ENCODE assay signal across 10 cellular contexts in the genomic region with DNA sequence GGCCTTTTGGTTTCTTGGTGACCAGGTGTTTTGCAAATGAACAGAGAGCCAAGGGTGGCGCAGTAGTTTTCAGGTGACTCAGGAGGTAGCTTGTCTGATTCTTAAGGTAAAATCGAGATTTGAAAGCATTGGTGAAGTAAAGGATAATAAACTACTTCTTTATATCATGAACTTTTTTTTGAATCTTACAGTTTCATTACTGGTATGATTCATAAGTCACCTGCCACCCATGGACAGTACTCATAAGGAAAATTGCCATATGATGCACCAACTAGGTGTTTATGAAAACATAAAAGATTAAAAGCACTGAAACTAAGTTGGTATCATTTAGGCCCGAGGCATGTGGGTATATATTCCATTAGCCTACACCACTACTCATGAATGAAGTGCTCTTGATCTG.
DNase-seq lines count a peak whose midpoint lies in the region; ATAC-seq, FAIRE-seq and TF ChIP-seq lines count a peak whose summit lies in the region.
"Had no signal": no experiment of that assay in that cellular context is flagged by ENCODE, and none has a peak within 500 bp of the region (broad histone marks: within the 10 kb centered on the region; RNA-seq: fewer than 3 reads in every experiment).

No MANE protein-coding gene starts in this region.

- peaks cover 0 to 97% (median 27%) of the 10 kb centered on the region in 6 donors for H3K4me1 ChIP-seq in spleen

- peak; percentile 64 for ATAC-seq in GM18502 (IDR thresholded peaks at IDR 0.05; ENCODE audit: poor library complexity, unreplicated experiment)
- ATAC-seq in GM19452 (IDR thresholded peaks at IDR 0.05; ENCODE audit: unreplicated experiment): peak; percentile 66
- ATAC-seq in HG03378 (IDR thresholded peaks at IDR 0.05; ENCODE audit: unreplicated experiment): peak; percentile 72

- DNase-seq in epithelial cell of prostate (ENCODE audit: low read depth, low spot score): no peak
- DNase-seq in effector CD8-positive, alpha-beta T cell (lab: John Stamatoyannopoulos, UW): no peak
- DNase-seq in NCI-H2196 (lab: John Stamatoyannopoulos, UW; ENCODE audit: unreplicated experiment): no peak
- no peak for DNase-seq in D721Med (ENCODE audit: insufficient read length, low spot score)
- DNase-seq in spleen: no peak
- DNase-seq: activated naive CD8-positive, alpha-beta T cell treated with anti-CD3 and anti-CD28 coated beads, Interleukin-2, amount 10 ng/mL, durations not matched to agents 7 days and 5 days; T1000 had no signal

- H3K36me3 ChIP-seq in spleen: peaks cover 0 to 4% (median 0%) of the 10 kb centered on the region in 6 donors

- FAIRE-seq in D721Med (lab: Jason Lieb, UNC): no peak

- no peak for TF ChIP-seq CTCF in D721Med (IDR thresholded peaks at IDR 0.05; ENCODE audit: insufficient read depth, missing control alignments)
- no peak for TF ChIP-seq CTCF in spleen (IDR thresholded peaks at IDR 0.05 in 8 of 11, conservative IDR thresholded peaks at IDR 0.05 in 3 of 11)

- WGBS in spleen, 5 donors: 66 to 79% (median 74%) methylated on average over 3 of the region's 3 CpGs

- TF ChIP-seq POLR2A in spleen (IDR thresholded peaks at IDR 0.05): no peak

- H3K4me3 ChIP-seq in spleen: no peak overlapping the region

- H3K27ac ChIP-seq in epithelial cell of prostate (peak overlapping the region; percentile 36), spleen (no peak overlapping the region)

- no peaks in the 10 kb centered on the region for H3K9me3 ChIP-seq in spleen

- H3K27me3 ChIP-seq in spleen (replicated peaks in 1 of 7): no peaks in the 10 kb centered on the region

- intact Hi-C loops in spleen (cut with DNase I; ENCODE audit: low total_unique reads): no loop called here
